Comparison of ENCODE assay signal across 1 cellular context in genomic region chr7:991729-992444, GRCh38.
TF ChIP-seq lines count a peak whose summit lies in the region.

No MANE protein-coding gene starts in this region.

TF ChIP-seq in H1, 55 proteins besides CTCF, POLR2A, EP300 and RAD21:
- TF ChIP-seq MAX (IDR thresholded peaks at IDR 0.05) (no peak), BRCA1 (IDR thresholded peaks at IDR 0.05; ENCODE audit: low read depth, low read length) (no peak), CHD1 (IDR thresholded peaks at IDR 0.05; ENCODE audit: low read depth, low read length) (no peak), EZH2 (IDR thresholded peaks at IDR 0.05; ENCODE audit: low read depth, low read length, severe bottlenecking) (no peak), SIX5 (IDR thresholded peaks at IDR 0.05; ENCODE audit: low read depth, low read length) (no peak), SRF (IDR thresholded peaks at IDR 0.05; ENCODE audit: low read depth, low read length) (no peak), MAFK (IDR thresholded peaks at IDR 0.05; ENCODE audit: low read depth, low read length) (no peak), CBX5 (IDR thresholded peaks at IDR 0.05; ENCODE audit: low read depth, low read length) (no peak), EGR1 (IDR thresholded peaks at IDR 0.05; ENCODE audit: borderline replicate concordance, low read depth, low read length) (no peak), SAP30 (IDR thresholded peaks at IDR 0.05; ENCODE audit: insufficient read depth, insufficient replicate concordance, low read length) (no peak), SIRT6 (IDR thresholded peaks at IDR 0.05; ENCODE audit: low read length) (no peak), TCF12 (IDR thresholded peaks at IDR 0.05; ENCODE audit: low read depth, low read length) (no peak), JUND (IDR thresholded peaks at IDR 0.05; ENCODE audit: low read length) (no peak), SP4 (IDR thresholded peaks at IDR 0.05; ENCODE audit: low read length) (no peak), ASH2L (IDR thresholded peaks at IDR 0.05; ENCODE audit: low read length) (no peak), SP1 (IDR thresholded peaks at IDR 0.05; ENCODE audit: low read depth, low read length) (no peak), ATF2 (IDR thresholded peaks at IDR 0.05; ENCODE audit: low read length) (no peak), SP2 (IDR thresholded peaks at IDR 0.05; ENCODE audit: low read length) (no peak), RNF2 (IDR thresholded peaks at IDR 0.05; ENCODE audit: borderline replicate concordance, low read depth, low read length, missing control alignments, poor library complexity, severe bottlenecking) (no peak), SIN3A (conservative IDR thresholded peaks at IDR 0.05 in 1 of 2, IDR thresholded peaks at IDR 0.05 in 1 of 2; ENCODE audit: low read depth in 1 of 2, low read length in 2 of 2) (no peak)
TF ChIP-seq in H1: peak in this region for 0.
